8 cellular contexts compared by ENCODE assay signal in the genomic region with DNA sequence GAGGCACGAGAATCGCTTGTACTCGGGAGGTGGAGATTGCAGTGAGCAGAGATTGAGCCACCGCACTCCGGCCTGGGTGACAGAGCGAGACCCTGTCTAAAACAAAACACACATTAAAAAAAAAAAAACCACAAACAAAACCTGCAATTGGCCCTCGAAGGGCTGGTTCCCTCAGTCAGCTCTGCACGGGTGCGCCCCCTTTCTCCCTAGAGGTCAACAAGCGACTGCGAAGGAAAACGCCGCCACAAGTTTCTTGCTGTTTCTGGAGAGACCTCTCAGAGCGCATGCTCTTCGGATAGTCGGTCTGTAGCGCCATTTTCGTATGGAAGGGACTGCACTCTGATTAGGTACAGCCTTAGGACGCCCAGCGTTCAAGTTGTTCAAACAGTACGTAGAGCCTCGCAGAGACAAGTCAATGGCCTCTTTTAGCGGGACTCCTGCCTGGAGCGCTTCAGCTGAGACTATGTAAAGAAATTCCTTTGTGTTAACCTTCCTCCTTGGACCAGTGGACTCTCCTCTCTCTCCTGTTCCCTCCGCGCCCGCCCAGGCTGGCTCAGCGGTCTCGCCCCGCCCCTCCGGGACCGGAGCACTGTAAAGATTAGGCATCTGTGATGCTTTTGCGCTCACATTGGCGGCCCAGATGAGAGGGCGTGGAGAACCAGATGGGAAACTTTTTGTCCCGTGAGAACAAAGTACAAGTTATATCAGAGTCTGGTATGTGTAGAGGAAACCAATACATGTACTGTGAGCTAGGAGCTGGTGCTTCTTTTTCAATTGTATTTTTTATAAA. TPM values are rescaled to one million over a fixed set of nuclear protein-coding genes. Genes with fewer than 3 reads are reported as not detected.
DNase-seq lines count a peak whose midpoint lies in the region; ATAC-seq and TF ChIP-seq lines count a peak whose summit lies in the region.

No MANE protein-coding gene starts in this region.

- H3K79me1 ChIP-seq in H9 (ENCODE audit: insufficient read depth, low read depth, low read length, poor library complexity, severe bottlenecking): peaks cover 4% of the 10 kb centered on the region

- peak overlapping the region; percentile 91 for H3K4me3 ChIP-seq in Loucy (ENCODE audit: low read length, poor library complexity, severe bottlenecking)
- H3K4me3 ChIP-seq in neural progenitor cell: peak overlapping the region; percentile 93
- peak overlapping the region; percentile 71 to 95 for H3K4me3 ChIP-seq in stomach smooth muscle (ENCODE audit: low read length in 2 of 2)

- H2BK20ac ChIP-seq in H9 (ENCODE audit: low read depth, low read length, poor library complexity, severe bottlenecking): no peak overlapping the region

- peak overlapping the region; percentile 94 for H3K27ac ChIP-seq in H9 (ENCODE audit: insufficient read length, low read depth, low read length)
- peak overlapping the region; percentile 74 for H3K27ac ChIP-seq in foreskin keratinocyte
- H3K27ac ChIP-seq in neural progenitor cell: peak overlapping the region; percentile 95
- peak overlapping the region; percentile 87 for H3K27ac ChIP-seq in stomach smooth muscle (ENCODE audit: low read length)

- peak overlapping the region; percentile 82 for H4K5ac ChIP-seq in H9 (ENCODE audit: insufficient read length, low read depth, low read length)

- no peak overlapping the region for H2AK5ac ChIP-seq in H9 (ENCODE audit: insufficient read length, low read length)

- peak overlapping the region; percentile 91; the same call in 1 of the 2 replicates for H3K14ac ChIP-seq in H9 (ENCODE audit: insufficient read depth, low read length)

- no peaks in the 10 kb centered on the region for H3F3A ChIP-seq in Loucy (ENCODE audit: low read depth)
- H3F3A ChIP-seq in neural progenitor cell (ENCODE audit: low read depth): peaks cover 39% of the 10 kb centered on the region

- peak; percentile 86 for ATAC-seq in foreskin keratinocyte

- peaks cover 3 to 8% (median 5%) of the 10 kb centered on the region in 3 experiments; a peak in 6 of 7 replicates for H3K36me3 Mint-ChIP-seq in H9 (ENCODE audit: insufficient read depth in 1 of 3, low read depth in 3 of 3)
- peaks cover 4% of the 10 kb centered on the region for H3K36me3 Mint-ChIP-seq in neural progenitor cell

- H3K36me3 ChIP-seq in Loucy (ENCODE audit: insufficient read depth, low read length) (no peaks in the 10 kb centered on the region), neural progenitor cell (no peaks in the 10 kb centered on the region), stomach smooth muscle (ENCODE audit: control insufficient read depth in 2 of 2, insufficient read depth in 2 of 2, low read length in 2 of 2) (no peaks in the 10 kb centered on the region)

- H4K8ac ChIP-seq in H9 (replicated peaks; ENCODE audit: insufficient read length, low read depth, low read length): no peak overlapping the region

- no peak overlapping the region for H3K23ac ChIP-seq in H9 (ENCODE audit: insufficient read length, low read depth, low read length)

- H3K9me3 ChIP-seq in H9 (ENCODE audit: control insufficient read depth, low read depth, low read length) (no peaks in the 10 kb centered on the region), Loucy (ENCODE audit: insufficient read depth, low read depth, low read length) (no peaks in the 10 kb centered on the region), neural progenitor cell (ENCODE audit: low read depth) (no peaks in the 10 kb centered on the region), stomach smooth muscle (ENCODE audit: control insufficient read depth in 2 of 2, low read length in 2 of 2) (no peaks in the 10 kb centered on the region)

- H3K4me1 ChIP-seq in H9 (ENCODE audit: insufficient read depth, low read length) (peaks cover 4% of the 10 kb centered on the region; the same call in 1 of the 2 replicates), Loucy (ENCODE audit: insufficient read depth, low read length, poor library complexity, severe bottlenecking) (peaks cover 39% of the 10 kb centered on the region), foreskin keratinocyte (peaks cover 15% of the 10 kb centered on the region), neural progenitor cell (peaks cover 23% of the 10 kb centered on the region), stomach smooth muscle (ENCODE audit: control insufficient read depth, insufficient read depth, low read length) (peaks cover 16% of the 10 kb centered on the region)

- no peaks in the 10 kb centered on the region for H4K20me1 ChIP-seq in H9 (ENCODE audit: control insufficient read depth, insufficient read depth, insufficient read length)
- H4K20me1 ChIP-seq in Loucy (ENCODE audit: insufficient read depth, low read length, poor library complexity, severe bottlenecking): peaks cover 28% of the 10 kb centered on the region
- H4K20me1 ChIP-seq in neural progenitor cell (ENCODE audit: low read depth): peaks cover 21% of the 10 kb centered on the region

- H3K27me3 Mint-ChIP-seq in H9 (ENCODE audit: low read depth) (no peaks in the 10 kb centered on the region), neural progenitor cell (ENCODE audit: insufficient read depth, low read depth) (peaks cover 2% of the 10 kb centered on the region)

- H3K56ac ChIP-seq in H9 (ENCODE audit: insufficient read length, low read depth, low read length): no peak overlapping the region

- no peaks in the 10 kb centered on the region; a peak in 2 of 5 replicates for H3K9me3 Mint-ChIP-seq in H9
- no peaks in the 10 kb centered on the region for H3K9me3 Mint-ChIP-seq in neural progenitor cell

- H2AFZ ChIP-seq in H9 (ENCODE audit: low read length) (no peak overlapping the region), Loucy (ENCODE audit: low read length) (peak overlapping the region; percentile 74), neural progenitor cell (replicated peaks) (peak overlapping the region; percentile 44)

- H3K4me1 Mint-ChIP-seq in H9 (peaks cover 19 to 28% of the 10 kb centered on the region in 2 experiments), neural progenitor cell (peaks cover 33% of the 10 kb centered on the region)

- peaks cover 7% of the 10 kb centered on the region for H3K23me2 ChIP-seq in H9 (ENCODE audit: insufficient read length, low read depth, low read length, poor library complexity, severe bottlenecking)

- no peak overlapping the region; the same call in 1 of the 2 replicates for H3K4ac ChIP-seq in H9 (ENCODE audit: low read depth, low read length)

- WGBS in H9 (ENCODE audit: extremely low coverage, insufficient read length, low lambda C conversion rate): no CpG with 5 or more reads among the region's 36 CpGs

- peak; percentile 67 for TF ChIP-seq CTCF in H9 (conservative IDR thresholded peaks at IDR 0.05)
- peak; percentile 66 for TF ChIP-seq CTCF in Loucy (conservative IDR thresholded peaks at IDR 0.05; ENCODE audit: low read length)
- peak; percentile 46 for TF ChIP-seq CTCF in foreskin keratinocyte (conservative IDR thresholded peaks at IDR 0.05)
- peak; percentile 64 for TF ChIP-seq CTCF in neural progenitor cell (IDR thresholded peaks at IDR 0.05)

- H2BK15ac ChIP-seq in H9 (ENCODE audit: low read depth, low read length): no peak overlapping the region

- H2BK5ac ChIP-seq in H9 (ENCODE audit: insufficient read length, low read length): peak overlapping the region; percentile 83

- H3K4me2 ChIP-seq in H9 (ENCODE audit: insufficient read depth, insufficient read length, low read length) (peak overlapping the region; percentile 55), Loucy (ENCODE audit: low read depth, low read length, poor library complexity, severe bottlenecking) (peak overlapping the region; percentile 77), neural progenitor cell (peak overlapping the region; percentile 77)

- H4K91ac ChIP-seq in H9 (ENCODE audit: insufficient read length, low read depth, low read length): no peak overlapping the region

- H3K9ac ChIP-seq in H9 (ENCODE audit: extremely low read depth, insufficient read length, low read length) (peak overlapping the region; percentile 92), Loucy (ENCODE audit: low read depth, low read length, poor library complexity, severe bottlenecking) (peak overlapping the region; percentile 79), neural progenitor cell (peak overlapping the region; percentile 31), stomach smooth muscle (ENCODE audit: low read length in 2 of 2) (peak overlapping the region; percentile 82 to 84)

- H3K9me2 ChIP-seq in Loucy (replicated peaks; ENCODE audit: low read depth, low read length): no peaks in the 10 kb centered on the region

- H3T11ph ChIP-seq in H9 (ENCODE audit: low read length): peak overlapping the region; percentile 12

- H2BK12ac ChIP-seq in H9 (ENCODE audit: insufficient read length, low read depth, low read length): no peak overlapping the region

- H3K27me3 ChIP-seq in H9 (ENCODE audit: insufficient read depth, low read length) (no peaks in the 10 kb centered on the region), Loucy (ENCODE audit: insufficient read depth, low read length, poor library complexity, severe bottlenecking) (no peaks in the 10 kb centered on the region), foreskin keratinocyte (no peaks in the 10 kb centered on the region), neural progenitor cell (no peaks in the 10 kb centered on the region), stomach smooth muscle (ENCODE audit: control insufficient read depth in 1 of 2, insufficient read depth in 2 of 2, low read length in 2 of 2) (no peaks in the 10 kb centered on the region)

- H3K18ac ChIP-seq in H9 (ENCODE audit: insufficient read length, low read depth, low read length): peak overlapping the region; percentile 98

- DNase-seq in GDM1 (lab: John Stamatoyannopoulos, UW) (peak; percentile 89), H9 (peak; percentile 97), SHP77 (lab: John Stamatoyannopoulos, UW) (peak; percentile 87), activated gamma-delta T cell (lab: John Stamatoyannopoulos, UW) (peak; percentile 72), foreskin keratinocyte (peak; percentile 91 to 94), neural progenitor cell (ENCODE audit: low spot score) (peak; percentile 97)

- H3K79me2 ChIP-seq in H9 (ENCODE audit: insufficient read depth, low read length) (no peaks in the 10 kb centered on the region), Loucy (ENCODE audit: insufficient read depth, low read length) (peaks cover 39% of the 10 kb centered on the region), neural progenitor cell (ENCODE audit: low read depth) (peaks cover 38% of the 10 kb centered on the region)

- H3K27ac Mint-ChIP-seq in H9 (peak overlapping the region; percentile 95 to 99 (median 98)), neural progenitor cell (peak overlapping the region; percentile 95)

- H3K4me3 Mint-ChIP-seq in H9 (peak overlapping the region; percentile 92 to 97), neural progenitor cell (peak overlapping the region; percentile 94)

- H2BK120ac ChIP-seq in H9 (ENCODE audit: low read depth, low read length, poor library complexity, severe bottlenecking): peak overlapping the region; percentile 62

RNA-seq across cellular contexts. Expression of a gene that starts 1.0 kb away (rescaled TPM):
- total RNA-seq in H9 (2021): 8.4 and 8.9 TPM in 2 replicates
- 2.6 and 3.1 TPM in 2 replicates for total RNA-seq in foreskin keratinocyte
- 0.58 TPM in 2 replicates for polyA plus RNA-seq in foreskin keratinocyte
- 26.9 and 37.0 TPM in 2 replicates for total RNA-seq in neural progenitor cell (ENCODE audit: low replicate concordance)

Comparison
In these comparisons a context has a peak if more than half of its experiments do, and no peak if none do; other contexts are left out.
1. Peak in every context shown above with its lines: DNase-seq, ATAC-seq, H3K4me3 ChIP-seq and H3K27ac ChIP-seq.
2. H3K9ac ChIP-seq: peak in every context shown above with its lines; median percentile 92 in H9; 83 in stomach smooth muscle; 79 in Loucy; 31 in neural progenitor cell.